In the genomic region with DNA sequence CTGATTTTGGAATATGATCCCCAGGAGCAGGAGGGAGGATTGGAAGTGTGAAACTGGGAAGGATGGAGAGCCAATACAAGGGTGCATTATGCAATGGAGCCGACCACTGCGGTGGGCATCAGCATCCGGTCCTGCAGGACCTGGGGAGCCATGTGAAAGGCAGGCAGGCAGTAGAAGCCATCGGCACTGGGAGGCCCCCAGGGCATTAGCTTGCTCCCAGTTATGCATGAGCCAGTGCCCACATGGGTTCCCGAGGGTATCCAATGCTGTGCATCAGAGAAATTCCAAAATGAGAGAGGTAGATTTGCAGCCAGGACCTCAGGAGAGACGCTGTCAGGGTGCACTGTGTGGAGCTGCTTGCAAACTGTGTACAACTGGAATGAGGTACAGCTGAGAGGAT, we compare ENCODE assay signal across 25 cellular contexts. TPM values are rescaled to one million over a fixed set of nuclear protein-coding genes. Genes with fewer than 3 reads are reported as not detected.
DNase-seq lines count a peak whose midpoint lies in the region; ATAC-seq and TF ChIP-seq lines count a peak whose summit lies in the region.
"Had no signal": no experiment of that assay in that cellular context is flagged by ENCODE, and none has a peak within 500 bp of the region (broad histone marks: within the 10 kb centered on the region; RNA-seq: fewer than 3 reads in every experiment).

No MANE protein-coding gene starts in this region.

- DNase-seq in Right ventricle myocardium inferior (ENCODE audit: missing footprints) (peak; percentile 26), Right ventricle myocardium superior (no peak), OCI-LY7 (ENCODE audit: low spot score) (peak; percentile 34), mesenteric fat pad (ENCODE audit: low spot score) (peak; percentile 75)
- no peak for DNase-seq in activated CD8-positive, alpha-beta memory T cell treated with anti-CD3 and anti-CD28 coated beads, Interleukin-2, amount 50 U/mL, for 48 hours
- DNase-seq: AML-193; CD4-positive, alpha-beta memory T cell; COR-L47; DMS53; NCI-H1092 treated with DMSO at 0.1 percent for 48 hours; NCI-H1436 treated with DMSO at 0.1 percent for 48 hours; NCI-H187 treated with DMSO at 0.1 percent for 48 hours; NCI-H2171 treated with DMSO at 0.1 percent for 48 hours; NCI-H524 treated with DMSO at 0.1 percent for 48 hours; NCI-H82; NK-92 treated with Interleukin-12 subunit alpha and Interleukin-12 subunit beta, amount 100 ng/mL, for 24 hours; PC-9; SIG-M5 had no signal

- H3K27ac ChIP-seq in OCI-LY7 (ENCODE audit: low read depth, low read length, poor library complexity, severe bottlenecking) = no peak overlapping the region
- H3K27ac ChIP-seq: BLaER1 treated with 17β-estradiol and CSF1 and Interleukin-3, amounts not matched to agents 10 nM and 100 nM; PC-9; SK-N-MC had no signal

- intact Hi-C loops in Right ventricle myocardium inferior (cut with DNase I) = no loop called here
- intact Hi-C loops in Right ventricle myocardium superior (cut with DNase I) = no loop called here
- intact Hi-C loops in OCI-LY7 (cut with micrococcal nuclease; ENCODE audit: unreplicated experiment) = no loop called here

- peak overlapping the region; percentile 42 for H3K4me2 ChIP-seq in OCI-LY7 (ENCODE audit: low read length)
- H3K4me2 ChIP-seq: BLaER1 treated with 17β-estradiol and CSF1 and Interleukin-3, amounts not matched to agents 10 nM and 100 nM; PC-9 had no signal

- H3K9me3 ChIP-seq in OCI-LY7 (ENCODE audit: low read length) = no peaks in the 10 kb centered on the region
- H3K9me3 ChIP-seq: BLaER1 treated with 17β-estradiol and CSF1 and Interleukin-3, amounts not matched to agents 10 nM and 100 nM had no signal

- H4K20me1 ChIP-seq in OCI-LY7 (ENCODE audit: insufficient read depth, low read length) = no peaks in the 10 kb centered on the region

- peaks cover 11% of the 10 kb centered on the region for H3K4me1 ChIP-seq in OCI-LY7 (ENCODE audit: insufficient read depth, low read length, poor library complexity, severe bottlenecking)

- no peak overlapping the region for H3K4me3 ChIP-seq in OCI-LY7 (ENCODE audit: low read depth, low read length, poor library complexity, severe bottlenecking)
- H3K4me3 ChIP-seq: BLaER1 treated with 17β-estradiol and CSF1 and Interleukin-3, amounts not matched to agents 10 nM and 100 nM; PC-9; SK-N-MC had no signal

- no peak for TF ChIP-seq CTCF in OCI-LY7 (conservative IDR thresholded peaks at IDR 0.05; ENCODE audit: low read length)

- no TSS peak for BruUV-seq in OCI-LY7 (replicated peaks; lab: Mats Ljungman, UMichigan)

- no peak overlapping the region for H2AFZ ChIP-seq in OCI-LY7 (ENCODE audit: low read length)
- H2AFZ ChIP-seq: PC-9 had no signal

- H3K36me3 ChIP-seq in OCI-LY7 (ENCODE audit: insufficient read depth, low read length) = no peaks in the 10 kb centered on the region
- H3K36me3 ChIP-seq: BLaER1 treated with 17β-estradiol and CSF1 and Interleukin-3, amounts not matched to agents 10 nM and 100 nM had no signal

- H3K79me2 ChIP-seq in OCI-LY7 (ENCODE audit: insufficient read depth, low read depth, low read length) = no peaks in the 10 kb centered on the region

- POLR2A ChIA-PET in OCI-LY7 (lab: Charles Lee) = interaction anchor here (1.3 kb wide), 1 partner anchor 14 kb away, joined by 6 read pairs; no protein-coding TSS in a partner anchor

- ATAC-seq in Right ventricle myocardium inferior = no peak
- no peak for ATAC-seq in Right ventricle myocardium superior (ENCODE audit: poor library complexity)
- no peak for ATAC-seq in GM19463 (IDR thresholded peaks at IDR 0.05; ENCODE audit: unreplicated experiment)
- no peak for ATAC-seq in HG02970 (IDR thresholded peaks at IDR 0.05; ENCODE audit: low FRiP score, unreplicated experiment)
- ATAC-seq: HCT116 had no signal

- H3K9me2 ChIP-seq in OCI-LY7 (ENCODE audit: insufficient read depth, low read length) = no peaks in the 10 kb centered on the region

- CTCF ChIA-PET in OCI-LY7 (lab: Charles Lee; ENCODE audit: unreplicated experiment) = no interaction called here

RNA-seq across cellular contexts. Expression of a gene that starts 8.7 kb away (rescaled TPM):
- total RNA-seq in Right ventricle myocardium inferior (0.11 TPM), Right ventricle myocardium superior (0.11 TPM), OCI-LY7 (2022) (1.4 TPM in 2 replicates), mesenteric fat pad (5.1 TPM)
- 0.90 and 2.3 TPM in 2 replicates for total RNA-seq in OCI-LY7 (2014; rRNA removed; shearing (Covaris generic))
- total RNA-seq: H4 had no signal

RNA-seq across cellular contexts. Expression of a gene that starts 18.5 kb away (rescaled TPM):
- total RNA-seq in Right ventricle myocardium inferior (3.3 TPM), Right ventricle myocardium superior (1.9 TPM), OCI-LY7 (2022) (15.8 and 21.9 TPM in 2 replicates), mesenteric fat pad (17.3 TPM)
- 3.9 and 8.2 TPM in 2 replicates for total RNA-seq in OCI-LY7 (2014; rRNA removed; shearing (Covaris generic))
- total RNA-seq: G401 had no signal

RNA-seq across cellular contexts. Expression of a gene that starts 56.6 kb away (rescaled TPM):
- 128 TPM for total RNA-seq in Right ventricle myocardium inferior
- 119 TPM for total RNA-seq in Right ventricle myocardium superior
- 84.9 and 108 TPM in 2 replicates for total RNA-seq in OCI-LY7 (2014; rRNA removed; shearing (Covaris generic))
- total RNA-seq in OCI-LY7 (2022) = 149 and 155 TPM in 2 replicates
- 160 TPM for total RNA-seq in mesenteric fat pad

Comparison
In these comparisons a context has a peak if more than half of its experiments do, and no peak if none do; other contexts are left out.
1. DNase-seq: peak in Right ventricle myocardium inferior (single experiment), OCI-LY7 (single experiment) and mesenteric fat pad (single experiment); none in Right ventricle myocardium superior (single experiment) and activated CD8-positive, alpha-beta memory T cell treated with anti-CD3 and anti-CD28 coated beads, Interleukin-2, amount 50 U/mL, for 48 hours (single experiment).